Comparison of ENCODE assay signal across 31 cellular contexts in genomic region chr2:1713839-1714236, GRCh38. TPM values are rescaled to one million over a fixed set of nuclear protein-coding genes. Genes with fewer than 3 reads are reported as not detected.
A peak's percentile ranks its signal among the peaks of the same experiment; 100 is the strongest.
DNase-seq lines count a peak whose midpoint lies in the region; ATAC-seq, FAIRE-seq and TF ChIP-seq lines count a peak whose summit lies in the region.
"Had no signal": no experiment of that assay in that cellular context is flagged by ENCODE, and none has a peak within 500 bp of the region (broad histone marks: within the 10 kb centered on the region; RNA-seq: fewer than 3 reads in every experiment).

No MANE protein-coding gene starts in this region.

- H3K4me2 ChIP-seq in H9 (ENCODE audit: insufficient read depth, insufficient read length, low read length) (no peak overlapping the region), astrocyte (ENCODE audit: low read length) (no peak overlapping the region)

- no peak overlapping the region for H3K14ac ChIP-seq in H9 (ENCODE audit: insufficient read depth, low read length)

- H3K4me3 Mint-ChIP-seq in H9 (no peak overlapping the region), astrocyte (ENCODE audit: unreplicated experiment) (no peak overlapping the region), neural crest cell (no peak overlapping the region)
- H3K4me3 Mint-ChIP-seq: activated CD4-positive, alpha-beta T cell treated with anti-CD3 and anti-CD28 coated beads, Interleukin-2, amount 10 ng/mL, durations not matched to agents 7 days and 5 days; activated naive CD8-positive, alpha-beta T cell; CD14-positive monocyte; effector memory CD8-positive, alpha-beta T cell; mesothelial cell of epicardium; T-cell had no signal

- no peaks in the 10 kb centered on the region for H3K9me3 ChIP-seq in H9 (ENCODE audit: control insufficient read depth, low read depth, low read length)
- no peaks in the 10 kb centered on the region for H3K9me3 ChIP-seq in astrocyte (ENCODE audit: insufficient read depth, low read depth, low read length)
- H3K9me3 ChIP-seq in thoracic aorta: no peaks in the 10 kb centered on the region
- H3K9me3 ChIP-seq: ovary, Peyer's patch, SJCRH30 had no signal

- no peak overlapping the region for H3T11ph ChIP-seq in H9 (ENCODE audit: low read length)

- H3K4ac ChIP-seq in H9 (ENCODE audit: low read depth, low read length): no peak overlapping the region

- ATAC-seq in thoracic aorta (ENCODE audit: insufficient number of reproducible peaks, low FRiP score, low read depth) (no peak), GM19395 (IDR thresholded peaks at IDR 0.05; ENCODE audit: unreplicated experiment) (no peak)
- ATAC-seq: effector memory CD8-positive, alpha-beta T cell; left ventricle myocardium superior; stimulated activated naive CD8-positive, alpha-beta T cell treated with anti-CD3 and anti-CD28 coated beads, Interleukin-15, Interleukin-2, amounts not matched to agents 100 U/mL and 50 U/mL, for 24 hours; T-cell had no signal

- no peak overlapping the region for H3K4me3 ChIP-seq in astrocyte (ENCODE audit: insufficient read depth, low read depth, low read length)
- no peak overlapping the region for H3K4me3 ChIP-seq in thoracic aorta
- H3K4me3 ChIP-seq: GM23248, ovary, Peyer's patch, SJCRH30, smooth muscle cell had no signal

- no peak overlapping the region for H4K91ac ChIP-seq in H9 (ENCODE audit: insufficient read length, low read depth, low read length)

- no peaks in the 10 kb centered on the region; a peak in 1 of 5 replicates for H3K9me3 Mint-ChIP-seq in H9
- H3K9me3 Mint-ChIP-seq in astrocyte (ENCODE audit: unreplicated experiment): no peaks in the 10 kb centered on the region
- H3K9me3 Mint-ChIP-seq in neural crest cell: peaks cover 10% of the 10 kb centered on the region
- H3K9me3 Mint-ChIP-seq: IgD-negative memory B cell, mesothelial cell of epicardium had no signal

- no peak overlapping the region for H2BK20ac ChIP-seq in H9 (ENCODE audit: low read depth, low read length, poor library complexity, severe bottlenecking)

- no peaks in the 10 kb centered on the region for H3K23me2 ChIP-seq in H9 (ENCODE audit: insufficient read length, low read depth, low read length, poor library complexity, severe bottlenecking)

- no peak overlapping the region for H2BK12ac ChIP-seq in H9 (ENCODE audit: insufficient read length, low read depth, low read length)

- H4K20me1 ChIP-seq in H9 (ENCODE audit: control insufficient read depth, insufficient read depth, insufficient read length): no peaks in the 10 kb centered on the region
- H4K20me1 ChIP-seq in astrocyte (ENCODE audit: insufficient read depth, low read length): peaks cover 93% of the 10 kb centered on the region

- no peak overlapping the region for H2BK15ac ChIP-seq in H9 (ENCODE audit: low read depth, low read length)

- H3K79me1 ChIP-seq in H9 (ENCODE audit: insufficient read depth, low read depth, low read length, poor library complexity, severe bottlenecking): peaks cover 14% of the 10 kb centered on the region

- H3K23ac ChIP-seq in H9 (ENCODE audit: insufficient read length, low read depth, low read length): no peak overlapping the region

- H3K36me3 Mint-ChIP-seq in H9 (ENCODE audit: insufficient read depth in 1 of 3, low read depth in 3 of 3): peaks cover 0 to 2% (median 0%) of the 10 kb centered on the region in 3 experiments; a peak in 3 of 7 replicates
- peaks cover 4% of the 10 kb centered on the region for H3K36me3 Mint-ChIP-seq in astrocyte (ENCODE audit: low read depth, unreplicated experiment)
- peaks cover 6% of the 10 kb centered on the region for H3K36me3 Mint-ChIP-seq in neural crest cell (ENCODE audit: low read depth)
- H3K36me3 Mint-ChIP-seq: activated naive CD8-positive, alpha-beta T cell; CD14-positive monocyte; IgD-negative memory B cell; mesothelial cell of epicardium; naive B cell; T-cell had no signal

- H3K27ac Mint-ChIP-seq in H9: peak overlapping the region in 2 of 3 experiments; percentile 20 to 71; a peak in 2 of 7 replicates
- H3K27ac Mint-ChIP-seq in astrocyte (ENCODE audit: unreplicated experiment): peak overlapping the region; percentile 8
- peak overlapping the region; percentile 65 for H3K27ac Mint-ChIP-seq in neural crest cell (ENCODE audit: unreplicated experiment)
- H3K27ac Mint-ChIP-seq: activated CD4-positive, alpha-beta T cell treated with anti-CD3 and anti-CD28 coated beads, Interleukin-2, amount 10 ng/mL, durations not matched to agents 7 days and 5 days; activated naive CD8-positive, alpha-beta T cell; CD14-positive monocyte; effector memory CD8-positive, alpha-beta T cell; naive B cell; T-cell had no signal

- H2AFZ ChIP-seq in H9 (ENCODE audit: low read length) (no peak overlapping the region), astrocyte (ENCODE audit: low read depth, low read length) (no peak overlapping the region)
- H2AFZ ChIP-seq: GM23248 had no signal

- DNase-seq in H9: no peak
- DNase-seq in astrocyte (ENCODE audit: low read depth): no peak
- DNase-seq in neural crest cell (ENCODE audit: low read depth, low spot score): no peak
- no peak for DNase-seq in thoracic aorta (ENCODE audit: low spot score)
- no peak for DNase-seq in occipital lobe (lab: John Stamatoyannopoulos, UW)
- no peak for DNase-seq in AML-193 (lab: John Stamatoyannopoulos, UW)
- DNase-seq: activated CD4-positive, alpha-beta T cell treated with anti-CD3 and anti-CD28 coated beads, Interleukin-2, amount 10 ng/mL, durations not matched to agents 7 days and 5 days; activated effector memory CD4-positive, alpha-beta T cell treated with Interleukin-2 at 50 U/mL for 16 hours; anterior cingulate cortex; caudate nucleus; cortex of kidney; DMS79 treated with DMSO at 0.1 percent for 48 hours; effector memory CD8-positive, alpha-beta T cell; erythroblast; GDM1; GM23248; left ventricle myocardium superior; naive B cell; NCI-H446; NCI-H748 treated with DMSO at 0.1 percent for 48 hours; ovary; Peyer's patch; SJCRH30; stimulated activated naive CD8-positive, alpha-beta T cell treated with anti-CD3 and anti-CD28 coated beads, Interleukin-15, Interleukin-2, amounts not matched to agents 100 U/mL and 50 U/mL, for 24 hours; T-cell had no signal

- H3K56ac ChIP-seq in H9 (ENCODE audit: insufficient read length, low read depth, low read length): no peak overlapping the region

- H4K5ac ChIP-seq in H9 (ENCODE audit: insufficient read length, low read depth, low read length): no peak overlapping the region

- TF ChIP-seq CTCF in H9 (conservative IDR thresholded peaks at IDR 0.05) (no peak), astrocyte (IDR thresholded peaks at IDR 0.05; ENCODE audit: insufficient read depth, low read depth, low read length) (no peak), neural crest cell (conservative IDR thresholded peaks at IDR 0.05) (no peak), thoracic aorta (IDR thresholded peaks at IDR 0.05) (no peak)

- H2BK5ac ChIP-seq in H9 (ENCODE audit: insufficient read length, low read length): no peak overlapping the region

- H3K9ac ChIP-seq in H9 (ENCODE audit: extremely low read depth, insufficient read length, low read length) (no peak overlapping the region), astrocyte (ENCODE audit: low read length) (no peak overlapping the region)
- H3K9ac ChIP-seq: GM23248 had no signal

- H2BK120ac ChIP-seq in H9 (ENCODE audit: low read depth, low read length, poor library complexity, severe bottlenecking): no peak overlapping the region

- H3K79me2 ChIP-seq in H9 (ENCODE audit: insufficient read depth, low read length) (peaks cover 10% of the 10 kb centered on the region; the same call in 1 of the 2 replicates), astrocyte (ENCODE audit: insufficient read depth, low read length) (peaks cover 95% of the 10 kb centered on the region)

- no peaks in the 10 kb centered on the region for H3K4me1 ChIP-seq in H9 (ENCODE audit: insufficient read depth, low read length)
- peaks cover 17% of the 10 kb centered on the region for H3K4me1 ChIP-seq in astrocyte (ENCODE audit: insufficient read depth, low read length)
- peaks cover 25 to 65% of the 10 kb centered on the region in 2 donors for H3K4me1 ChIP-seq in thoracic aorta (ENCODE audit: control insufficient read depth in 1 of 2, low read depth in 2 of 2)

- no peak overlapping the region for H3K27ac ChIP-seq in H9 (ENCODE audit: insufficient read length, low read depth, low read length)
- H3K27ac ChIP-seq in astrocyte (ENCODE audit: low read depth, low read length): no peak overlapping the region
- H3K27ac ChIP-seq in thoracic aorta: peak overlapping the region; percentile 55
- H3K27ac ChIP-seq: GM23248, ovary, SJCRH30 had no signal

- no peaks in the 10 kb centered on the region for H3K36me3 ChIP-seq in astrocyte (ENCODE audit: insufficient read depth, low read length)
- no peaks in the 10 kb centered on the region for H3K36me3 ChIP-seq in thoracic aorta
- H3K36me3 ChIP-seq: ovary, Peyer's patch had no signal

- H2AK5ac ChIP-seq in H9 (ENCODE audit: insufficient read length, low read length): no peak overlapping the region

- no peak for FAIRE-seq in astrocyte (lab: Jason Lieb, UNC)

- H3K4me1 Mint-ChIP-seq in H9: peaks cover 32 to 38% of the 10 kb centered on the region in 2 experiments
- H3K4me1 Mint-ChIP-seq in astrocyte (ENCODE audit: low read depth, unreplicated experiment): peaks cover 13% of the 10 kb centered on the region
- peaks cover 66% of the 10 kb centered on the region for H3K4me1 Mint-ChIP-seq in neural crest cell
- H3K4me1 Mint-ChIP-seq: activated CD4-positive, alpha-beta T cell treated with anti-CD3 and anti-CD28 coated beads, Interleukin-2, amount 10 ng/mL, durations not matched to agents 7 days and 5 days; CD14-positive monocyte; IgD-negative memory B cell; T-cell had no signal

- H3K27me3 Mint-ChIP-seq in H9 (ENCODE audit: low read depth): peaks cover 2% of the 10 kb centered on the region; the same call in 1 of the 2 replicates
- H3K27me3 Mint-ChIP-seq in astrocyte (ENCODE audit: low read depth, unreplicated experiment): no peaks in the 10 kb centered on the region
- H3K27me3 Mint-ChIP-seq in neural crest cell (ENCODE audit: low read depth): no peaks in the 10 kb centered on the region
- H3K27me3 Mint-ChIP-seq: activated CD4-positive, alpha-beta T cell treated with anti-CD3 and anti-CD28 coated beads, Interleukin-2, amount 10 ng/mL, durations not matched to agents 7 days and 5 days had no signal

- no CpG with 5 or more reads among the region's 10 CpGs for WGBS in H9 (ENCODE audit: extremely low coverage, insufficient read length, low lambda C conversion rate)

- H3K27me3 ChIP-seq in H9 (ENCODE audit: insufficient read depth, low read length) (no peaks in the 10 kb centered on the region), astrocyte (ENCODE audit: insufficient read depth, low read length) (no peaks in the 10 kb centered on the region), thoracic aorta (replicated peaks; ENCODE audit: insufficient read depth) (no peaks in the 10 kb centered on the region)
- H3K27me3 ChIP-seq: ovary, Peyer's patch, SJCRH30 had no signal

- no peak overlapping the region for H3K18ac ChIP-seq in H9 (ENCODE audit: insufficient read length, low read depth, low read length)

- H4K8ac ChIP-seq in H9 (replicated peaks; ENCODE audit: insufficient read length, low read depth, low read length): no peak overlapping the region

RNA-seq across cellular contexts. Expression of gene PXDN, which starts 30.5 kb away (rescaled TPM):
- 140 and 146 TPM in 2 replicates for total RNA-seq in H9 (2021)
- 417 and 467 TPM in 2 replicates for total RNA-seq in astrocyte
- total RNA-seq in neural crest cell: 217 and 218 TPM in 2 replicates
- total RNA-seq in thoracic aorta: 100 to 1,000 TPM in 1 of 2 donors, 10 to 100 TPM in 1; 97.5 to 114 TPM
- 35.6 TPM for total RNA-seq in occipital lobe

Comparison
In these comparisons a context has a peak if more than half of its experiments do, and no peak if none do; other contexts are left out.
1. H3K27ac ChIP-seq: peak in thoracic aorta (2 of 2); none in H9 (single experiment) and astrocyte (single experiment).
2. H3K27ac Mint-ChIP-seq: peak in every context shown above with its lines; median percentile 65 in neural crest cell; 46 in H9; 8 in astrocyte.